ENCODE assay signal across 1 cellular context in the genomic region with DNA sequence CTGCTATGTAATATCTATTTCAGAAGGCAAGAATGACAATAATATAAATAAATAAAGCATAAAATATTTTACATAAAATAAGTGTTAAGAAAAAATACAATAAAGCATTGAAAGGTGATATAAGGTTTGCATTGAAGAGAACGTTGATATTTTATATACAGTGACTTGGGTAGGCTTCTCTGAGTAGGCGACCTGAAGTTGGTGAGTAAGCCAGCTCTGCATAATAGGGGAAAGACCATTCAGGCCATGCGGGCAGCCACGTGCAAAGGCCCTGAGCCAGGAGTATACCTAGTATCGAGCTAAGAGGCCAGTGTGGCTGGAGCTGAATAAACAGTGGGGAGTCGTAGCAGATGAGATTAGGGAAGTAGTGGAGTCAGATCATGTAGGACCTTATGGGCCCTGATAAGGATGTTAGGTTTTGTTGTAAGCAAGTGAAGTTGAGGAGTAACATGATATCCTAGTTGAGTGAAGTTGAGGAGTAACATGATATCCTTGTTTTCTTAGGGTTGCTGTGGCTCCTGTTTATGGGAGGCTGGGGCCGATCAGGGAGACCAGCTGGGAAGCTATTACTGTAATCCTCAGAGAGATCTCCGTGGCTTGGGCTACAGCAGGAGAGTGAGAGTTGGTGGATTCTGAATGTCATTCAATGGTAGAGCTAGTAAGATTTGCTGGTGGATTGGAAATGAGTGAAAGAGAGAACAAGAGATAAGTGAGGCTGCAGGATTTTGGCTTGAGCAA.
A peak's percentile ranks its signal among the peaks of the same experiment; 100 is the strongest.
TF ChIP-seq lines count a peak whose summit lies in the region.

No MANE protein-coding gene starts in this region.

TF ChIP-seq in K562, 482 proteins besides CTCF, POLR2A, EP300 and RAD21 (continued from another document and continues in another):
- TF ChIP-seq IRF2 (CRISPR knock-in tag; IDR thresholded peaks at IDR 0.05) (no peak), ZNF77 (CRISPR knock-in tag; IDR thresholded peaks at IDR 0.05) (no peak), MIER1 (IDR thresholded peaks at IDR 0.05; ENCODE audit: low read depth) (peak; percentile 39; the same call in 1 of the 2 replicates), HNRNPH1 (optimal IDR thresholded peaks at IDR 0.05; ENCODE audit: low read depth, low read length) (no peak), HDAC1 (IDR thresholded peaks at IDR 0.05) (peak; percentile 78 to 99; a peak in 3 of 4 replicates), GTF2E2 (tag; IDR thresholded peaks at IDR 0.05) (no peak; the same call in 1 of the 2 replicates), CHD4 (IDR thresholded peaks at IDR 0.05; ENCODE audit: insufficient read depth, insufficient replicate concordance, low read depth, low read length, poor library complexity, severe bottlenecking) (no peak), STAT5A (IDR thresholded peaks at IDR 0.05; ENCODE audit: borderline replicate concordance, low read length) (peak; percentile 96), ZNF699 (CRISPR knock-in tag; IDR thresholded peaks at IDR 0.05; ENCODE audit: insufficient replicate concordance) (no peak), KLF16 (IDR thresholded peaks at IDR 0.05) (peak; percentile 95), BCLAF1 (IDR thresholded peaks at IDR 0.05; ENCODE audit: borderline replicate concordance in 1 of 2, control insufficient read depth in 1 of 2, low read depth in 2 of 2, low read length in 1 of 2) (peak in 1 of 2 experiments; percentile 83; a peak in 2 of 4 replicates), ATF6 (CRISPR knock-in tag; IDR thresholded peaks at IDR 0.05) (no peak), SMC3 (conservative IDR thresholded peaks at IDR 0.05; ENCODE audit: insufficient read depth, low read depth, low read length) (0 out of 2 replicates have a peak, but pooled peaks have one; percentile 31), ZNF184 (CRISPR knock-in tag; IDR thresholded peaks at IDR 0.05) (no peak), MTA2 (IDR thresholded peaks at IDR 0.05; ENCODE audit: low read depth) (peak; percentile 98), CTBP1 (IDR thresholded peaks at IDR 0.05; ENCODE audit: borderline replicate concordance) (peak; percentile 96), RNF2 (IDR thresholded peaks at IDR 0.05) (peak; percentile 99), HDAC3 (IDR thresholded peaks at IDR 0.05; ENCODE audit: borderline replicate concordance, partially characterized antibody) (peak; percentile 97), LARP7 (IDR thresholded peaks at IDR 0.05) (no peak), LCOR (CRISPR knock-in tag; IDR thresholded peaks at IDR 0.05) (0 out of 2 replicates have a peak, but pooled peaks have one; percentile 81), ZNF780A (CRISPR knock-in tag; IDR thresholded peaks at IDR 0.05) (no peak), ZNF253 (CRISPR knock-in tag; conservative IDR thresholded peaks at IDR 0.05) (no peak), KLF13 (tag; IDR thresholded peaks at IDR 0.05; ENCODE audit: borderline replicate concordance, low read depth) (0 out of 2 replicates have a peak, but pooled peaks have one; percentile 55), ELK3 (CRISPR knock-in tag; IDR thresholded peaks at IDR 0.05) (no peak), FOXJ2 (tag; IDR thresholded peaks at IDR 0.05) (peak; percentile 100), NFYB (IDR thresholded peaks at IDR 0.05; ENCODE audit: extremely low read depth, insufficient read length) (no peak), EP400 (IDR thresholded peaks at IDR 0.05) (peak; percentile 99), RAD51 (IDR thresholded peaks at IDR 0.05; ENCODE audit: borderline replicate concordance, low read depth) (peak; percentile 61; the same call in 1 of the 2 replicates), NCOR1 (IDR thresholded peaks at IDR 0.05) (peak; percentile 99), CCAR2 (IDR thresholded peaks at IDR 0.05; ENCODE audit: low read depth, low read length) (no peak), TFAM (CRISPR knock-in tag; conservative IDR thresholded peaks at IDR 0.05) (no peak), ZNF41 (CRISPR knock-in tag; conservative IDR thresholded peaks at IDR 0.05) (no peak; the same call in 1 of the 2 replicates), CBX5 (IDR thresholded peaks at IDR 0.05; ENCODE audit: borderline replicate concordance, low read depth) (peak; percentile 71; the same call in 1 of the 2 replicates), ZNF395 (CRISPR knock-in tag; IDR thresholded peaks at IDR 0.05) (peak; percentile 94), SP2 (IDR thresholded peaks at IDR 0.05; ENCODE audit: extremely low read depth, low read depth, low read length, poor library complexity, severe bottlenecking) (no peak), BDP1 (IDR thresholded peaks at IDR 0.05; ENCODE audit: insufficient read depth, insufficient read length) (no peak), MCM7 (IDR thresholded peaks at IDR 0.05) (peak in 1 of 2 experiments; percentile 86; a peak in 1 of 4 replicates), HNRNPK (IDR thresholded peaks at IDR 0.05; ENCODE audit: low read depth, low read length, poor library complexity, severe bottlenecking) (no peak), SRSF1 (IDR thresholded peaks at IDR 0.05; ENCODE audit: low read depth, low read length) (no peak)
- TF ChIP-seq, protein P1, sequence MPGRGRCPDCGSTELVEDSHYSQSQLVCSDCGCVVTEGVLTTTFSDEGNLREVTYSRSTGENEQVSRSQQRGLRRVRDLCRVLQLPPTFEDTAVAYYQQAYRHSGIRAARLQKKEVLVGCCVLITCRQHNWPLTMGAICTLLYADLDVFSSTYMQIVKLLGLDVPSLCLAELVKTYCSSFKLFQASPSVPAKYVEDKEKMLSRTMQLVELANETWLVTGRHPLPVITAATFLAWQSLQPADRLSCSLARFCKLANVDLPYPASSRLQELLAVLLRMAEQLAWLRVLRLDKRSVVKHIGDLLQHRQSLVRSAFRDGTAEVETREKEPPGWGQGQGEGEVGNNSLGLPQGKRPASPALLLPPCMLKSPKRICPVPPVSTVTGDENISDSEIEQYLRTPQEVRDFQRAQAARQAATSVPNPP (IDR thresholded peaks at IDR 0.05; ENCODE audit: borderline replicate concordance, insufficient read depth, insufficient read length): no peak
- TF ChIP-seq, protein P2, sequence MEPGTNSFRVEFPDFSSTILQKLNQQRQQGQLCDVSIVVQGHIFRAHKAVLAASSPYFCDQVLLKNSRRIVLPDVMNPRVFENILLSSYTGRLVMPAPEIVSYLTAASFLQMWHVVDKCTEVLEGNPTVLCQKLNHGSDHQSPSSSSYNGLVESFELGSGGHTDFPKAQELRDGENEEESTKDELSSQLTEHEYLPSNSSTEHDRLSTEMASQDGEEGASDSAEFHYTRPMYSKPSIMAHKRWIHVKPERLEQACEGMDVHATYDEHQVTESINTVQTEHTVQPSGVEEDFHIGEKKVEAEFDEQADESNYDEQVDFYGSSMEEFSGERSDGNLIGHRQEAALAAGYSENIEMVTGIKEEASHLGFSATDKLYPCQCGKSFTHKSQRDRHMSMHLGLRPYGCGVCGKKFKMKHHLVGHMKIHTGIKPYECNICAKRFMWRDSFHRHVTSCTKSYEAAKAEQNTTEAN (CRISPR knock-in tag; IDR thresholded peaks at IDR 0.05): no peak
- TF ChIP-seq, protein P3, sequence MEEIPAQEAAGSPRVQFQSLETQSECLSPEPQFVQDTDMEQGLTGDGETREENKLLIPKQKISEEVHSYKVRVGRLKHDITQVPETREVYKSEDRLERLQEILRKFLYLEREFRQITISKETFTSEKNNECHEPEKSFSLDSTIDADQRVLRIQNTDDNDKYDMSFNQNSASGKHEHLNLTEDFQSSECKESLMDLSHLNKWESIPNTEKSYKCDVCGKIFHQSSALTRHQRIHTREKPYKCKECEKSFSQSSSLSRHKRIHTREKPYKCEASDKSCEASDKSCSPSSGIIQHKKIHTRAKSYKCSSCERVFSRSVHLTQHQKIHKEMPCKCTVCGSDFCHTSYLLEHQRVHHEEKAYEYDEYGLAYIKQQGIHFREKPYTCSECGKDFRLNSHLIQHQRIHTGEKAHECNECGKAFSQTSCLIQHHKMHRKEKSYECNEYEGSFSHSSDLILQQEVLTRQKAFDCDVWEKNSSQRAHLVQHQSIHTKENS (CRISPR knock-in tag; IDR thresholded peaks at IDR 0.05): no peak
- TF ChIP-seq, protein P4, sequence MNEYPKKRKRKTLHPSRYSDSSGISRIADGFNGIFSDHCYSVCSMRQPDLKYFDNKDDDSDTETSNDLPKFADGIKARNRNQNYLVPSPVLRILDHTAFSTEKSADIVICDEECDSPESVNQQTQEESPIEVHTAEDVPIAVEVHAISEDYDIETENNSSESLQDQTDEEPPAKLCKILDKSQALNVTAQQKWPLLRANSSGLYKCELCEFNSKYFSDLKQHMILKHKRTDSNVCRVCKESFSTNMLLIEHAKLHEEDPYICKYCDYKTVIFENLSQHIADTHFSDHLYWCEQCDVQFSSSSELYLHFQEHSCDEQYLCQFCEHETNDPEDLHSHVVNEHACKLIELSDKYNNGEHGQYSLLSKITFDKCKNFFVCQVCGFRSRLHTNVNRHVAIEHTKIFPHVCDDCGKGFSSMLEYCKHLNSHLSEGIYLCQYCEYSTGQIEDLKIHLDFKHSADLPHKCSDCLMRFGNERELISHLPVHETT (CRISPR knock-in tag; conservative IDR thresholded peaks at IDR 0.05 in 1 of 2, IDR thresholded peaks at IDR 0.05 in 1 of 2): peak in 1 of 2 experiments; percentile 91; a peak in 2 of 4 replicates
- TF ChIP-seq, protein P5, sequence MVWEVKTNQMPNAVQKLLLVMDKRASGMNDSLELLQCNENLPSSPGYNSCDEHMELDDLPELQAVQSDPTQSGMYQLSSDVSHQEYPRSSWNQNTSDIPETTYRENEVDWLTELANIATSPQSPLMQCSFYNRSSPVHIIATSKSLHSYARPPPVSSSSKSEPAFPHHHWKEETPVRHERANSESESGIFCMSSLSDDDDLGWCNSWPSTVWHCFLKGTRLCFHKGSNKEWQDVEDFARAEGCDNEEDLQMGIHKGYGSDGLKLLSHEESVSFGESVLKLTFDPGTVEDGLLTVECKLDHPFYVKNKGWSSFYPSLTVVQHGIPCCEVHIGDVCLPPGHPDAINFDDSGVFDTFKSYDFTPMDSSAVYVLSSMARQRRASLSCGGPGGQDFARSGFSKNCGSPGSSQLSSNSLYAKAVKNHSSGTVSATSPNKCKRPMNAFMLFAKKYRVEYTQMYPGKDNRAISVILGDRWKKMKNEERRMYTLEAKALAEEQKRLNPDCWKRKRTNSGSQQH (CRISPR knock-in tag; IDR thresholded peaks at IDR 0.05): peak; percentile 74; the same call in 1 of the 2 replicates
